ENCODE assay signal across 9 cellular contexts in the genomic region with DNA sequence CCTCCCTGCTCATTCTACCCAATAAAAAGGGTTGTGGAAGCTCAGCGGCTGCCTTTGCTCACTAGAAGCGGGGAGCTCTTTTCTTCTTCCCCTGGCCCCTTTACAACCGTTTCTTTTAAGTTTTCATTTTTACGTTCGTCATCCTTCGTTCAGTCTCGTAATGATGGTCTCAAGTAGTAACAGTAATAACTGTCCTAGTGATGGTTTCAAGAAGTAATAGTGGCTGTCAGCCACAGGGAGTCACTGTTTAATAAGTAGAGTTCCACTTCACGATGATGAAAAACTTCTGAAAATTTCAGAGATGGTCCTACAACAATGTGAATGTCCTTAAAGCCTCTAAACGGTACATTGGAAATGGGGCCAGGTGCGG. TPM values are rescaled to one million over a fixed set of nuclear protein-coding genes. Genes with fewer than 3 reads are reported as not detected.
DNase-seq lines count a peak whose midpoint lies in the region; ATAC-seq and TF ChIP-seq lines count a peak whose summit lies in the region.
"Had no signal": no experiment of that assay in that cellular context is flagged by ENCODE, and none has a peak within 500 bp of the region (broad histone marks: within the 10 kb centered on the region; RNA-seq: fewer than 3 reads in every experiment).

No MANE protein-coding gene starts in this region.

- no peaks in the 10 kb centered on the region for H4K20me1 ChIP-seq in DND-41 (ENCODE audit: insufficient read depth, low read length)

- peak overlapping the region; percentile 53 for H3K4me2 ChIP-seq in DND-41 (ENCODE audit: insufficient read depth, low read length)

- peaks cover 55% of the 10 kb centered on the region for H3K4me1 ChIP-seq in DND-41 (ENCODE audit: insufficient read depth, low read length)
- no peaks in the 10 kb centered on the region for H3K4me1 ChIP-seq in right lobe of liver

- 70% methylated on average over 10 of the region's 10 CpGs for WGBS in right lobe of liver (ENCODE audit: insufficient coverage, low coverage, low lambda C conversion rate, missing lambda C conversion rate)

- intact Hi-C loops in right lobe of liver (cut with DNase I) = no loop called here

- no peak overlapping the region for H2AFZ ChIP-seq in DND-41 (ENCODE audit: low read depth, low read length)

- TF ChIP-seq CTCF in DND-41 (IDR thresholded peaks at IDR 0.05; ENCODE audit: borderline replicate concordance, extremely low read depth, low read length, poor library complexity, severe bottlenecking) (peak; percentile 74), HFF-Myc (IDR thresholded peaks at IDR 0.05; ENCODE audit: low read depth, low read length, missing control alignments) (peak; percentile 32), right lobe of liver (IDR thresholded peaks at IDR 0.05) (peak in 3 of 4 donors; percentile 5 to 15 (median 13))

- H3K36me3 ChIP-seq in DND-41 (ENCODE audit: insufficient read depth, low read length) = no peaks in the 10 kb centered on the region
- no peaks in the 10 kb centered on the region for H3K36me3 ChIP-seq in right lobe of liver

- peak overlapping the region; percentile 99 for H3K27ac ChIP-seq in DND-41 (ENCODE audit: low read length)
- H3K27ac ChIP-seq in right lobe of liver = no peak overlapping the region

- peak overlapping the region; percentile 58 for H3K9ac ChIP-seq in DND-41 (ENCODE audit: low read depth, low read length)

- peak; percentile 21; the same call in 1 of the 3 replicates for ATAC-seq in DND-41 (ENCODE audit: insufficient read depth, low read depth)
- peak in 1 of 4 donors; percentile 31 for ATAC-seq in right lobe of liver

- DNase-seq in DND-41 = peak; percentile 30
- DNase-seq in HFF-Myc (ENCODE audit: extremely low read depth, low read depth) = no peak
- peak; percentile 54 for DNase-seq in RKO (ENCODE audit: low spot score)
- no peak for DNase-seq in right lobe of liver
- DNase-seq in GOT3 (lab: John Stamatoyannopoulos, UW) = no peak
- no peak for DNase-seq in hypothalamus (lab: John Stamatoyannopoulos, UW)
- DNase-seq in C1 segment of cervical spinal cord (lab: John Stamatoyannopoulos, UW) = no peak
- DNase-seq: activated CD4-positive, alpha-beta T cell treated with anti-CD3 and anti-CD28 coated beads for 1 hour; NCI-H2029 treated with DMSO at 0.1 percent for 48 hours had no signal

- TF ChIP-seq POLR2A in right lobe of liver (IDR thresholded peaks at IDR 0.05) = no peak

- H3K79me2 ChIP-seq in DND-41 (ENCODE audit: insufficient read depth, low read length) = no peaks in the 10 kb centered on the region

- H3K27me3 ChIP-seq in DND-41 (ENCODE audit: insufficient read depth, low read length, poor library complexity) = no peaks in the 10 kb centered on the region
- no peaks in the 10 kb centered on the region for H3K27me3 ChIP-seq in right lobe of liver

- no peaks in the 10 kb centered on the region for H3K9me3 ChIP-seq in DND-41 (ENCODE audit: insufficient read depth, low read length, severe bottlenecking)
- H3K9me3 ChIP-seq in right lobe of liver = no peaks in the 10 kb centered on the region

- H3K4me3 ChIP-seq in DND-41 (ENCODE audit: low read depth in 1 of 2, low read length in 2 of 2) (no peak overlapping the region), HFF-Myc (replicated peaks; ENCODE audit: low read depth, low read length) (no peak overlapping the region), right lobe of liver (no peak overlapping the region)

RNA-seq across cellular contexts. Expression of gene UGT3A2, which starts 6.2 kb away (rescaled TPM):
- 1 to 10 TPM in 1 of 6 experiments, under 1 TPM in 1, not detected in 4; 0.43 to 1.0 TPM for total RNA-seq in right lobe of liver

Comparison
In these comparisons a context has a peak if more than half of its experiments do, and no peak if none do; other contexts are left out.
1. DNase-seq: peak in DND-41 (single experiment) and RKO (single experiment); none in HFF-Myc (single experiment), right lobe of liver (0 of 3), GOT3 (single experiment), hypothalamus (0 of 51) and C1 segment of cervical spinal cord (0 of 14).
2. CTCF ChIP-seq: peak in every context shown above with its lines; median percentile 74 in DND-41; 32 in HFF-Myc; 13 in right lobe of liver.